Comparison of ENCODE assay signal across 10 cellular contexts in the genomic region with DNA sequence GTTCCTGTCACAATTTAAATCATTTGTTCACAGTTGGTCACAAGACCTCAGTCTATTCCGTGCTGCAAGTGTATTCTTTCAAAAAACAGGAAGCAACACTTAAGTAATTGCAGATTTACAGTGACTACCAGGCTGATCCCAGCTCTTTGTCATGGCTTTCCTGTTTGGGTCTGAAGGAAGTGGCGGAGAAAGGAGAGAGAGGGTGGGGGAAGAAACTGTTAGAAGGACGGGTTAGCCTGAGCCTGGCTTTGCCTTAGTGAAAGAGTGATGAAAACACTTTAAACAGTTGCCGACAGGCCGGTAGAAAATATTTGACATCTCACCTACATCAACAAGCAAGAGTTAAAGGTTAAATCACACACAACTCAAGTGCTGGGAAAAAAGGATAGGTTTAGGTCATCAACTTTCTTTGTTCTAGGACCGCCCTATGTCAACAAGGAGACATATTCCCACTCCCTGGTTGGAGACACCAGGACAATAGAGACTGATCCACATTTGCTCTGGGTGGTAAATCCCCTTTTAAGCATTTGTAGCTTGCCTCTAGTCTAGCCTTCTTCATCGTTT.
DNase-seq lines count a peak whose midpoint lies in the region; ATAC-seq and TF ChIP-seq lines count a peak whose summit lies in the region.
"Had no signal": no experiment of that assay in that cellular context is flagged by ENCODE, and none has a peak within 500 bp of the region (broad histone marks: within the 10 kb centered on the region; RNA-seq: fewer than 3 reads in every experiment).

No MANE protein-coding gene starts in this region.

- BruUV-seq in IMR-90 (replicated peaks; lab: Mats Ljungman, UMichigan), result no TSS peak

- peak overlapping the region; percentile 10 for H2BK5ac ChIP-seq in IMR-90 (ENCODE audit: low read depth, low read length, poor library complexity, severe bottlenecking)

- H3K27me3 ChIP-seq in IMR-90 (ENCODE audit: control insufficient read depth, insufficient read depth, low read length) (no peaks in the 10 kb centered on the region), left lung (no peaks in the 10 kb centered on the region), suprapubic skin (no peaks in the 10 kb centered on the region)

- peak overlapping the region; percentile 45; the same call in 1 of the 2 replicates for H2BK20ac ChIP-seq in IMR-90 (ENCODE audit: low read depth, low read length)

- H3K4me3 Mint-ChIP-seq in activated T-cell treated with anti-CD3 and anti-CD28 coated beads, Interleukin-2, amount 50 U/mL, for 4 hours, result no peak overlapping the region
- H3K4me3 Mint-ChIP-seq: stimulated activated effector memory CD8-positive, alpha-beta T cell treated with anti-CD3 and anti-CD28 coated beads, Interleukin-12 subunit alpha, Interleukin-12 subunit beta, amount 100 ng/mL, for 72 hours had no signal

- no peak for DNase-seq in IMR-90
- peak; percentile 42 for DNase-seq in choroid plexus epithelial cell (ENCODE audit: low read depth)
- peak in 1 of 2 donors; percentile 40 for DNase-seq in left lung
- DNase-seq in suprapubic skin (ENCODE audit: low spot score in 2 of 2), result no peak
- no peak for DNase-seq in activated T-cell treated with anti-CD3 and anti-CD28 coated beads, Interleukin-2, amount 50 U/mL, for 4 hours
- DNase-seq: NCI-H510A had no signal

- H3K27me3 Mint-ChIP-seq in activated T-cell treated with anti-CD3 and anti-CD28 coated beads, Interleukin-2, amount 50 U/mL, for 4 hours (ENCODE audit: low read depth), result peaks cover 21% of the 10 kb centered on the region

- no peaks in the 10 kb centered on the region for H3K36me3 Mint-ChIP-seq in activated T-cell treated with anti-CD3 and anti-CD28 coated beads, Interleukin-2, amount 50 U/mL, for 4 hours (ENCODE audit: insufficient read depth)
- H3K36me3 Mint-ChIP-seq: activated naive CD4-positive, alpha-beta T cell treated with anti-CD3 and anti-CD28 coated beads, Interleukin-2, amount 50 U/mL, for 72 hours; stimulated activated effector memory CD8-positive, alpha-beta T cell treated with anti-CD3 and anti-CD28 coated beads, Interleukin-12 subunit alpha, Interleukin-12 subunit beta, amount 100 ng/mL, for 72 hours had no signal

- H3K36me3 ChIP-seq in IMR-90 (ENCODE audit: control insufficient read depth, insufficient read depth, low read length) (no peaks in the 10 kb centered on the region), left lung (no peaks in the 10 kb centered on the region), suprapubic skin (no peaks in the 10 kb centered on the region)

- H3K9ac ChIP-seq in IMR-90 (ENCODE audit: low read depth, low read length), result no peak overlapping the region

- H3K4me1 Mint-ChIP-seq in activated T-cell treated with anti-CD3 and anti-CD28 coated beads, Interleukin-2, amount 50 U/mL, for 4 hours (ENCODE audit: low read depth), result no peaks in the 10 kb centered on the region
- H3K4me1 Mint-ChIP-seq: stimulated activated effector memory CD8-positive, alpha-beta T cell treated with anti-CD3 and anti-CD28 coated beads, Interleukin-12 subunit alpha, Interleukin-12 subunit beta, amount 100 ng/mL, for 72 hours had no signal

- H3K9me3 Mint-ChIP-seq in activated T-cell treated with anti-CD3 and anti-CD28 coated beads, Interleukin-2, amount 50 U/mL, for 4 hours, result no peaks in the 10 kb centered on the region
- H3K9me3 Mint-ChIP-seq: activated naive CD4-positive, alpha-beta T cell treated with anti-CD3 and anti-CD28 coated beads, Interleukin-2, amount 50 U/mL, for 72 hours; stimulated activated effector memory CD8-positive, alpha-beta T cell treated with anti-CD3 and anti-CD28 coated beads, Interleukin-12 subunit alpha, Interleukin-12 subunit beta, amount 100 ng/mL, for 72 hours had no signal

- H2BK15ac ChIP-seq in IMR-90 (ENCODE audit: low read depth, low read length), result peak overlapping the region; percentile 59; the same call in 2 of the 3 replicates

- H4K91ac ChIP-seq in IMR-90 (ENCODE audit: insufficient read depth, low read depth, low read length), result peak overlapping the region; percentile 43

- TF ChIP-seq RAD21 in IMR-90 (IDR thresholded peaks at IDR 0.05; ENCODE audit: low read length), result no peak

- no peaks in the 10 kb centered on the region for H3K79me1 ChIP-seq in IMR-90 (ENCODE audit: low read depth in 1 of 2, low read length in 2 of 2)

- H3K4me3 ChIP-seq in IMR-90 (ENCODE audit: insufficient read depth, low read depth, low read length), result no peak overlapping the region
- no peak overlapping the region for H3K4me3 ChIP-seq in choroid plexus epithelial cell (ENCODE audit: low read depth, low read length)
- no peak overlapping the region for H3K4me3 ChIP-seq in left lung
- H3K4me3 ChIP-seq in suprapubic skin, result no peak overlapping the region

- H2BK120ac ChIP-seq in IMR-90 (ENCODE audit: low read depth, low read length), result peak overlapping the region; percentile 47; the same call in 1 of the 2 replicates

- H3K9me1 ChIP-seq in IMR-90 (ENCODE audit: insufficient read depth, low read length), result peaks cover 4% of the 10 kb centered on the region; the same call in 1 of the 2 replicates

- H2AK5ac ChIP-seq in IMR-90 (ENCODE audit: low read depth, low read length), result no peak overlapping the region

- no peak overlapping the region for H2AFZ ChIP-seq in IMR-90 (replicated peaks; ENCODE audit: low read length, poor library complexity)

- TF ChIP-seq CTCF in IMR-90 (conservative IDR thresholded peaks at IDR 0.05; ENCODE audit: low read depth, low read length), result no peak
- TF ChIP-seq CTCF in choroid plexus epithelial cell (conservative IDR thresholded peaks at IDR 0.05; ENCODE audit: low read depth, low read length), result no peak
- no peak for TF ChIP-seq CTCF in left lung (IDR thresholded peaks at IDR 0.05)
- no peak for TF ChIP-seq CTCF in suprapubic skin (IDR thresholded peaks at IDR 0.05)

- no peak overlapping the region for H3K23ac ChIP-seq in IMR-90 (ENCODE audit: low read depth, low read length)

- intact Hi-C loops in IMR-90 (cut with micrococcal nuclease), result no loop called here
- intact Hi-C loops in left lung (cut with DNase I), result no loop called here

- no peak overlapping the region for H3K4me2 ChIP-seq in IMR-90 (ENCODE audit: low read depth, low read length)

- POLR2A ChIA-PET in IMR-90 (lab: Charles Lee; ENCODE audit: unreplicated experiment), result no interaction called here

- CTCF ChIA-PET in IMR-90 (lab: Yijun Ruan, JAX), result interaction anchor here (0.5 to 1.4 kb wide), 2 partner anchors 16 to 138 kb away, joined by 3 to 8 read pairs; no protein-coding TSS in a partner anchor

- H2AK9ac ChIP-seq in IMR-90 (replicated peaks; ENCODE audit: low read depth, low read length, poor library complexity), result no peak overlapping the region

- H3K4ac ChIP-seq in IMR-90 (ENCODE audit: low read depth, low read length), result peak overlapping the region; percentile 4; the same call in 1 of the 2 replicates

- TF ChIP-seq EP300 in suprapubic skin (IDR thresholded peaks at IDR 0.05), result no peak

- dilution Hi-C loops in IMR-90 (cut with HindIII; ENCODE audit: low sequenced_read_pairs, unreplicated experiment), result no loop called here

- H3K9me3 ChIP-seq in IMR-90 (ENCODE audit: control insufficient read depth, insufficient read depth, low read length), result no peaks in the 10 kb centered on the region
- H3K9me3 ChIP-seq in left lung, result no peaks in the 10 kb centered on the region
- no peaks in the 10 kb centered on the region for H3K9me3 ChIP-seq in suprapubic skin

- H3K56ac ChIP-seq in IMR-90 (ENCODE audit: extremely low read depth, insufficient read depth, low read length), result no peak overlapping the region

- peak overlapping the region; percentile 24; the same call in 1 of the 2 replicates for H4K5ac ChIP-seq in IMR-90 (ENCODE audit: low read depth, low read length)

- no peak overlapping the region for H3K27ac ChIP-seq in IMR-90 (ENCODE audit: insufficient read depth, low read length)
- H3K27ac ChIP-seq in left lung, result peak overlapping the region; percentile 36 to 86
- H3K27ac ChIP-seq in suprapubic skin, result peak overlapping the region; percentile 63

- no peaks in the 10 kb centered on the region for H4K20me1 ChIP-seq in IMR-90 (ENCODE audit: insufficient read depth, low read length)

- H3K14ac ChIP-seq in IMR-90 (replicated peaks; ENCODE audit: low read depth, low read length), result peak overlapping the region; percentile 12

- no CpG with 5 or more reads among the region's 7 CpGs for WGBS in IMR-90 (ENCODE audit: extremely low coverage in 2 of 2, insufficient read length in 1 of 2), 2 experiments
- WGBS in suprapubic skin, result 64% methylated on average over 7 of the region's 7 CpGs

- peak overlapping the region; percentile 24 to 28 for H4K8ac ChIP-seq in IMR-90 (ENCODE audit: low read depth in 2 of 2, low read length in 2 of 2)

- no peak for TF ChIP-seq POLR2A in IMR-90 (IDR thresholded peaks at IDR 0.05; ENCODE audit: low read depth, low read length)
- no peak for TF ChIP-seq POLR2A in suprapubic skin (IDR thresholded peaks at IDR 0.05)

- peak overlapping the region; percentile 7; the same call in 1 of the 2 replicates for H3K18ac ChIP-seq in IMR-90 (ENCODE audit: low read depth, low read length)

- in situ Hi-C loops in IMR-90 (cut with MboI; ENCODE audit: low sequenced_read_pairs), result no loop called here

- H3K4me1 ChIP-seq in IMR-90 (ENCODE audit: control insufficient read depth, insufficient read depth, low read length), result peaks cover 4% of the 10 kb centered on the region
- H3K4me1 ChIP-seq in left lung, result peaks cover 0 to 16% of the 10 kb centered on the region in 2 donors
- H3K4me1 ChIP-seq in suprapubic skin, result no peaks in the 10 kb centered on the region

- ATAC-seq in IMR-90 (ENCODE audit: low read depth), result no peak
- ATAC-seq in left lung, result peak; percentile 80
- ATAC-seq in GM19397 (IDR thresholded peaks at IDR 0.05; ENCODE audit: unreplicated experiment), result no peak
- no peak for ATAC-seq in activated T-cell treated with anti-CD3 and anti-CD28 coated beads, Interleukin-2, amount 50 U/mL, for 4 hours
- no peak for ATAC-seq in HG03280 (IDR thresholded peaks at IDR 0.05; ENCODE audit: unreplicated experiment)
- ATAC-seq: activated naive CD4-positive, alpha-beta T cell treated with anti-CD3 and anti-CD28 coated beads, Interleukin-2, amount 50 U/mL, for 72 hours; stimulated activated effector memory CD8-positive, alpha-beta T cell treated with anti-CD3 and anti-CD28 coated beads, Interleukin-12 subunit alpha, Interleukin-12 subunit beta, amount 100 ng/mL, for 72 hours had no signal

TF ChIP-seq in IMR-90, 13 proteins besides CTCF, POLR2A, EP300 and RAD21 (continues in another document):
- no peak for TF ChIP-seq CEBPB (IDR thresholded peaks at IDR 0.05; ENCODE audit: low read depth, low read length)
- no peak for TF ChIP-seq ELK1 (IDR thresholded peaks at IDR 0.05; ENCODE audit: borderline replicate concordance, low read depth, low read length)
- no peak for TF ChIP-seq CHD1 (IDR thresholded peaks at IDR 0.05; ENCODE audit: low read depth, low read length)
